ENCODE assay signal across 27 cellular contexts in the genomic region with DNA sequence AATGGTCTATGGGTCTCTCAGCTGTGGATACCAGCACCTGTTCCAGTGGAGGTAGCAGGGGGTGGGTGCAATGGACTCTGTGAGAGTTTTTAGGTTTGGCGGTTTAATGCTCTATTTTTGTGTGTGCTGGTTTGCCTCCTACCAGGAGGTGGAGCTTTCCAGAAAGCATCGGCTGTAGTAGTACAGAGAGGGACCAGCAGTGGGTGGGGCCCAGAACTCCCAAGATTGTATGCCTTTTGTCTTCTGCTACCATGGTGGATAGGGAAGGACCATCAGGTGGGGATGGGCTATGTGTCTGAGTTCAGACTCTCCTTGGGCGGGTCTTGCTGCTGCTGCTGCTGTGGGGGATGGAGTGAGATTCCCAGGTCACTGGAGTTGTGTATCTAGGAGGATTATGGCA.
"Had no signal": no experiment of that assay in that cellular context is flagged by ENCODE, and none has a peak within 500 bp of the region (broad histone marks: within the 10 kb centered on the region; RNA-seq: fewer than 3 reads in every experiment).

No MANE protein-coding gene starts in this region.

- H3K9me3 Mint-ChIP-seq: activated naive CD8-positive, alpha-beta T cell treated with anti-CD3 and anti-CD28 coated beads, Interleukin-2, amount 10 ng/mL, durations not matched to agents 7 days and 5 days had no signal

- H3K27me3 Mint-ChIP-seq: activated CD4-positive, alpha-beta memory T cell treated with anti-CD3 and anti-CD28 coated beads, Interleukin-2, amount 10 ng/mL, durations not matched to agents 7 days and 5 days; activated CD4-positive, alpha-beta T cell treated with anti-CD3 and anti-CD28 coated beads for 36 hours; activated naive CD8-positive, alpha-beta T cell treated with anti-CD3 and anti-CD28 coated beads, Interleukin-2, amount 10 ng/mL, durations not matched to agents 7 days and 5 days; T-helper 17 cell had no signal

- H3K36me3 Mint-ChIP-seq: activated naive CD8-positive, alpha-beta T cell treated with anti-CD3 and anti-CD28 coated beads, Interleukin-2, amount 10 ng/mL, durations not matched to agents 7 days and 5 days had no signal

- FAIRE-seq: K562 had no signal

- H3K4me3 Mint-ChIP-seq: activated CD4-positive, alpha-beta memory T cell treated with anti-CD3 and anti-CD28 coated beads, Interleukin-2, amount 10 ng/mL, durations not matched to agents 7 days and 5 days; activated CD4-positive, alpha-beta T cell treated with anti-CD3 and anti-CD28 coated beads for 36 hours; activated naive CD8-positive, alpha-beta T cell treated with anti-CD3 and anti-CD28 coated beads, Interleukin-2, amount 10 ng/mL, durations not matched to agents 7 days and 5 days; activated T-cell treated with anti-CD3 and anti-CD28 coated beads, Interleukin-2, amount 50 U/mL, for 72 hours; T-helper 17 cell had no signal

- H3K4me1 Mint-ChIP-seq: activated CD4-positive, alpha-beta memory T cell treated with anti-CD3 and anti-CD28 coated beads, Interleukin-2, amount 10 ng/mL, durations not matched to agents 7 days and 5 days; activated CD4-positive, alpha-beta T cell treated with anti-CD3 and anti-CD28 coated beads for 36 hours; activated naive CD8-positive, alpha-beta T cell treated with anti-CD3 and anti-CD28 coated beads, Interleukin-2, amount 10 ng/mL, durations not matched to agents 7 days and 5 days; T-helper 17 cell had no signal

- H3K27me3 ChIP-seq: adrenal gland, body of pancreas, SJCRH30 had no signal

- H3K27ac Mint-ChIP-seq: activated CD4-positive, alpha-beta memory T cell treated with anti-CD3 and anti-CD28 coated beads, Interleukin-2, amount 10 ng/mL, durations not matched to agents 7 days and 5 days; activated CD4-positive, alpha-beta T cell treated with anti-CD3 and anti-CD28 coated beads for 36 hours; activated naive CD8-positive, alpha-beta T cell treated with anti-CD3 and anti-CD28 coated beads, Interleukin-2, amount 10 ng/mL, durations not matched to agents 7 days and 5 days; activated T-cell treated with anti-CD3 and anti-CD28 coated beads, Interleukin-2, amount 50 U/mL, for 72 hours; T-helper 17 cell had no signal

- H3K4me3 ChIP-seq: adrenal gland, body of pancreas, K562, SJCRH30 had no signal

- H3K4me1 ChIP-seq: adrenal gland, body of pancreas, SJCRH30 had no signal

- DNase-seq: activated CD4-positive, alpha-beta memory T cell treated with anti-CD3 and anti-CD28 coated beads, Interleukin-2, amount 10 ng/mL, durations not matched to agents 7 days and 5 days; activated CD4-positive, alpha-beta T cell treated with anti-CD3 and anti-CD28 coated beads for 36 hours; activated CD4-positive, alpha-beta T cell treated with anti-CD3 and anti-CD28 coated beads, Interleukin-2, amount 50 U/mL, for 1 hour; activated CD8-positive, alpha-beta memory T cell treated with anti-CD3 and anti-CD28 coated beads, Interleukin-2, amount 50 U/mL, for 4 hours; activated naive CD4-positive, alpha-beta T cell treated with anti-CD3 and anti-CD28 coated beads, Interleukin-2, amount 50 U/mL, for 16 hours; activated naive CD8-positive, alpha-beta T cell treated with anti-CD3 and anti-CD28 coated beads, Interleukin-2, amount 10 ng/mL, durations not matched to agents 7 days and 5 days; activated T-cell treated with anti-CD3 and anti-CD28 coated beads, Interleukin-2, amount 50 U/mL, for 72 hours; adrenal gland; aorta; body of pancreas; central memory CD4-positive, alpha-beta T cell; Karpas-422; MM.1S; NCI-H1105 treated with DMSO at 0.1 percent for 48 hours; NCI-H1436 treated with DMSO at 0.1 percent for 48 hours; NCI-H187; NCI-H2081; NCI-H524; NCI-H748 treated with DMSO at 0.1 percent for 48 hours; Right ventricle myocardium superior; T-helper 17 cell; T-helper 9 cell had no signal

- H3K9me3 ChIP-seq: adrenal gland, body of pancreas, SJCRH30 had no signal

- H3K27ac ChIP-seq: adrenal gland, body of pancreas, RWPE1, SJCRH30 had no signal

- H3K36me3 ChIP-seq: adrenal gland, SJCRH30 had no signal

- ATAC-seq: activated CD4-positive, alpha-beta T cell treated with anti-CD3 and anti-CD28 coated beads for 36 hours; activated T-cell treated with anti-CD3 and anti-CD28 coated beads, Interleukin-2, amount 50 U/mL, for 72 hours; body of pancreas; K562; Panc1; SK-N-SH treated with all-trans-retinoic acid at 6 μM for 48 hours; T-helper 17 cell had no signal
